In genomic region chr16:58129097-58129936, GRCh38 we compare ENCODE assay signal across 1 cellular context.
TF ChIP-seq lines count a peak whose summit lies in the region.

CFAP20 (minus strand) TSS chr16:58129381; CDS start chr16:58129115, 266 bp downstream.

TF ChIP-seq in HepG2, 621 proteins besides CTCF, POLR2A, EP300 and RAD21 (continued from another document):
- TF ChIP-seq PBX2 (CRISPR knock-in tag; IDR thresholded peaks at IDR 0.05): peak; percentile 88
